ENCODE assay signal across 2 cellular contexts in the genomic region with DNA sequence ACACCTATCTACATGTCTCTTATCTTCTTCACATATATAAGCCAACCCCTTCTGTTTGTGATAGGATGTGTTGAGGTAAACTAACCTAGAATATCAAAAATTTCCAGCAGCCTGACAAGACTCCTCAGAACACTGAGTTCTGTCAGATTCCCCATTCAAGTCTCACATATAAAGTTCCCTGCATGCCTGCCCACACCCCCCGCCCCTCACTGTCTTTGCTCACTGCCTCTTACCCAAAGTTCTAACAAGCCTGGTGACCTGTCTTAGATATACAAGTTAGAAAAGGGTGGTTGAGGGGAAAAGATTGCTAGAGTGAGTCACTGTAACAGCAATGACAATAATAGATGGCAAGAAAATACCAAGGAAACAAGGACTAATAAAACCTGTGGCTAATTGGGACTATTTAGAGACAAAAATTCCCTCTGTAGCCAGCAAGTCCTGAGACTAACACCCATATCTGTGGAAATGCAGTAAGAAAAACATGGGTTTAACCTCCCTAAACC.
TF ChIP-seq lines count a peak whose summit lies in the region.

No MANE protein-coding gene starts in this region.

TF ChIP-seq in SK-N-SH treated with all-trans-retinoic acid at 6 μM for 48 hours, 23 proteins besides CTCF, POLR2A, EP300 and RAD21 (continued from another document):
- TF ChIP-seq TOX (CRISPR knock-in tag; IDR thresholded peaks at IDR 0.05; ENCODE audit: borderline replicate concordance): no peak

TF ChIP-seq in SK-N-SH, 30 proteins besides CTCF, POLR2A, EP300 and RAD21 (continued from another document):
- no peak for TF ChIP-seq TEAD4 (IDR thresholded peaks at IDR 0.05; ENCODE audit: borderline replicate concordance, insufficient read depth)
- no peak for TF ChIP-seq ELF1 (IDR thresholded peaks at IDR 0.05)
- no peak for TF ChIP-seq MEF2A (IDR thresholded peaks at IDR 0.05; ENCODE audit: borderline replicate concordance, low read depth)
